20 cellular contexts compared by ENCODE assay signal in the genomic region with DNA sequence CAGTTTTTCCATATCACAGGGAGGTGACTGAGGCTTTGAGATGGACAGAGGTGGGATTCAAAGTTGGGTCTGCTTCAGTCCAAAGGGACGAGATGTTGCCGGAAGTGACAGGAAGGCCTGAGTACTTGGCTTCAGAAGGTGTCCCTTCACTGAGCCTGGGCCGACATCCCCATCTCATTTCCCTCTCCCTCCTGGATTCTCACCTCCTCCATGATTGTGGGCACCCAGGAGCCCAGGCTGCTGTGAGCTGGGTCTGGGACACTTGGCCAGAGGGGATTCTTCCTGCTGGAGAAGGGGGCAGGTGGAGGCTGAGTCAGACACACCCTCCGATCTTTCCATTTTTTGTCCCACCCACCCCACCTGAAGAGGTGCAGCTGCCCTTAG. TPM values are rescaled to one million over a fixed set of nuclear protein-coding genes. Genes with fewer than 3 reads are reported as not detected.
DNase-seq lines count a peak whose midpoint lies in the region; ATAC-seq and TF ChIP-seq lines count a peak whose summit lies in the region.
"Had no signal": no experiment of that assay in that cellular context is flagged by ENCODE, and none has a peak within 500 bp of the region (broad histone marks: within the 10 kb centered on the region; RNA-seq: fewer than 3 reads in every experiment).

No MANE protein-coding gene starts in this region.

- intact Hi-C loops in IMR-90 (cut with micrococcal nuclease) (no loop called here), posterior vena cava (cut with DNase I) (no loop called here)

- H2BK15ac ChIP-seq in IMR-90 (ENCODE audit: low read depth, low read length), result no peak overlapping the region

- H2BK20ac ChIP-seq in IMR-90 (ENCODE audit: low read depth, low read length), result no peak overlapping the region

- H3K79me1 ChIP-seq in IMR-90 (ENCODE audit: low read depth in 1 of 2, low read length in 2 of 2), result peaks cover 13 to 14% of the 10 kb centered on the region in 2 experiments; a peak in 3 of 4 replicates

- ATAC-seq in IMR-90 (ENCODE audit: low read depth) (no peak), naive B cell (ENCODE audit: low read depth in 2 of 2) (no peak)
- ATAC-seq in stimulated activated memory B cell treated with anti-CD40 and anti-IgM and Interleukin-4, amounts not matched to agents 10 μg/mL and 1 μg/mL and 100 μg/mL, for 72 hours, result no peak
- ATAC-seq: A549 had no signal

- H3K18ac ChIP-seq in IMR-90 (ENCODE audit: low read depth, low read length), result no peak overlapping the region

- no peak overlapping the region for H2BK5ac ChIP-seq in IMR-90 (ENCODE audit: low read depth, low read length, poor library complexity, severe bottlenecking)

- peaks cover 8% of the 10 kb centered on the region for H3K9me1 ChIP-seq in IMR-90 (ENCODE audit: insufficient read depth, low read length)

- CTCF ChIA-PET in IMR-90 (lab: Yijun Ruan, JAX), result no interaction called here

- H3K4me3 ChIP-seq in IMR-90 (ENCODE audit: insufficient read depth, low read depth, low read length), result no peak overlapping the region
- H3K4me3 ChIP-seq in neutrophil (ENCODE audit: low read depth in 1 of 2, low read length in 1 of 2), result no peak overlapping the region
- H3K4me3 ChIP-seq: A549 had no signal

- dilution Hi-C loops in IMR-90 (cut with HindIII; ENCODE audit: low sequenced_read_pairs, unreplicated experiment), result no loop called here

- H3K23ac ChIP-seq in IMR-90 (ENCODE audit: low read depth, low read length), result no peak overlapping the region

- no peak overlapping the region for H3K4me2 ChIP-seq in IMR-90 (ENCODE audit: low read depth, low read length)
- H3K4me2 ChIP-seq: A549 had no signal

- in situ Hi-C loops in IMR-90 (cut with MboI; ENCODE audit: low sequenced_read_pairs), result loop anchor here (25.0 kb wide), 1 partner anchor 1545 kb away; a partner anchor contains a TSS

- H2AK5ac ChIP-seq in IMR-90 (ENCODE audit: low read depth, low read length), result no peak overlapping the region

- H3K36me3 ChIP-seq in IMR-90 (ENCODE audit: control insufficient read depth, insufficient read depth, low read length) (peaks cover 5% of the 10 kb centered on the region; the same call in 1 of the 2 replicates), neutrophil (peaks cover 74% of the 10 kb centered on the region)

- H2BK120ac ChIP-seq in IMR-90 (ENCODE audit: low read depth, low read length), result no peak overlapping the region

- TF ChIP-seq CTCF in IMR-90 (conservative IDR thresholded peaks at IDR 0.05; ENCODE audit: low read depth, low read length) (no peak), neutrophil (IDR thresholded peaks at IDR 0.05) (no peak)

- no peak overlapping the region for H4K5ac ChIP-seq in IMR-90 (ENCODE audit: low read depth, low read length)

- peak overlapping the region in 4 of 6 donors; percentile 16 to 87 (median 40) for H3K27ac Mint-ChIP-seq in naive B cell
- H3K27ac Mint-ChIP-seq in stimulated activated memory B cell treated with anti-CD40 and anti-IgM and Interleukin-4, amounts not matched to agents 10 μg/mL and 1 μg/mL and 100 μg/mL, for 72 hours, result peak overlapping the region; percentile 61
- H3K27ac Mint-ChIP-seq: CD4-positive, alpha-beta T cell; H9 had no signal

- H3K27me3 ChIP-seq in IMR-90 (ENCODE audit: control insufficient read depth, insufficient read depth, low read length) (peaks cover 5% of the 10 kb centered on the region; the same call in 1 of the 2 replicates), neutrophil (no peaks in the 10 kb centered on the region)

- TF ChIP-seq RAD21 in IMR-90 (IDR thresholded peaks at IDR 0.05; ENCODE audit: low read length), result no peak

- H3K27ac ChIP-seq in IMR-90 (ENCODE audit: insufficient read depth, low read length) (no peak overlapping the region), neutrophil (peak overlapping the region; percentile 82)
- H3K27ac ChIP-seq: 22Rv1, C4-2B had no signal

- POLR2A ChIA-PET in IMR-90 (lab: Charles Lee; ENCODE audit: unreplicated experiment), result no interaction called here

- WGBS in IMR-90 (ENCODE audit: extremely low coverage in 2 of 2, insufficient read length in 1 of 2), 2 experiments, result 100% methylated on average over 2 of the region's 4 CpGs; no CpG with 5 or more reads in 1 of the 2 experiments

- H4K20me1 ChIP-seq in IMR-90 (ENCODE audit: insufficient read depth, low read length), result no peaks in the 10 kb centered on the region

- no peak overlapping the region for H3K14ac ChIP-seq in IMR-90 (replicated peaks; ENCODE audit: low read depth, low read length)

- no peak overlapping the region for H4K8ac ChIP-seq in IMR-90 (ENCODE audit: low read depth in 2 of 2, low read length in 2 of 2)

- no peak overlapping the region for H2AFZ ChIP-seq in IMR-90 (replicated peaks; ENCODE audit: low read length, poor library complexity)

- DNase-seq in IMR-90 (no peak), naive B cell (no peak), DMS53 (lab: John Stamatoyannopoulos, UW) (no peak), posterior vena cava (ENCODE audit: low spot score) (no peak), ureter (ENCODE audit: low spot score) (no peak)
- DNase-seq in stimulated activated naive CD4-positive, alpha-beta T cell treated with Interleukin-2 at 50 U/mL for 16 hours (lab: John Stamatoyannopoulos, UW), result no peak
- DNase-seq: AML-193; CD4-positive, alpha-beta T cell; DMS153; DMS79 treated with DMSO at 0.1 percent for 48 hours; GF-D8; H9 had no signal

- no peak overlapping the region for H3K9ac ChIP-seq in IMR-90 (ENCODE audit: low read depth, low read length)

- H3K4me3 Mint-ChIP-seq in naive B cell, result no peak overlapping the region
- H3K4me3 Mint-ChIP-seq in stimulated activated memory B cell treated with anti-CD40 and anti-IgM and Interleukin-4, amounts not matched to agents 10 μg/mL and 1 μg/mL and 100 μg/mL, for 72 hours, result no peak overlapping the region
- H3K4me3 Mint-ChIP-seq: CD4-positive, alpha-beta T cell; H9 had no signal

- H4K91ac ChIP-seq in IMR-90 (ENCODE audit: insufficient read depth, low read depth, low read length), result no peak overlapping the region

- no peaks in the 10 kb centered on the region for H3K27me3 Mint-ChIP-seq in naive B cell
- no peaks in the 10 kb centered on the region for H3K27me3 Mint-ChIP-seq in stimulated activated memory B cell treated with anti-CD40 and anti-IgM and Interleukin-4, amounts not matched to agents 10 μg/mL and 1 μg/mL and 100 μg/mL, for 72 hours
- H3K27me3 Mint-ChIP-seq: CD4-positive, alpha-beta T cell had no signal

- TF ChIP-seq POLR2A in IMR-90 (IDR thresholded peaks at IDR 0.05; ENCODE audit: low read depth, low read length), result no peak

- H2AK9ac ChIP-seq in IMR-90 (replicated peaks; ENCODE audit: low read depth, low read length, poor library complexity), result peak overlapping the region; percentile 11

- H3K4me1 ChIP-seq in IMR-90 (ENCODE audit: control insufficient read depth, insufficient read depth, low read length), result peaks cover 6% of the 10 kb centered on the region
- peaks cover 44 to 46% of the 10 kb centered on the region in 2 experiments for H3K4me1 ChIP-seq in neutrophil (ENCODE audit: control insufficient read depth in 1 of 2, insufficient read depth in 1 of 2, low read depth in 1 of 2, low read length in 1 of 2)

- peaks cover 17 to 28% (median 20%) of the 10 kb centered on the region in 3 donors for H3K4me1 Mint-ChIP-seq in naive B cell
- peaks cover 16% of the 10 kb centered on the region for H3K4me1 Mint-ChIP-seq in stimulated activated memory B cell treated with anti-CD40 and anti-IgM and Interleukin-4, amounts not matched to agents 10 μg/mL and 1 μg/mL and 100 μg/mL, for 72 hours

- H3K9me3 ChIP-seq in IMR-90 (ENCODE audit: control insufficient read depth, insufficient read depth, low read length) (no peaks in the 10 kb centered on the region), neutrophil (peaks cover 4% of the 10 kb centered on the region)
- H3K9me3 ChIP-seq: A549 had no signal

- no peaks in the 10 kb centered on the region for H3K9me3 Mint-ChIP-seq in naive B cell
- no peaks in the 10 kb centered on the region for H3K9me3 Mint-ChIP-seq in stimulated activated memory B cell treated with anti-CD40 and anti-IgM and Interleukin-4, amounts not matched to agents 10 μg/mL and 1 μg/mL and 100 μg/mL, for 72 hours
- H3K9me3 Mint-ChIP-seq: CD4-positive, alpha-beta T cell; H9 had no signal

- no peak overlapping the region for H3K4ac ChIP-seq in IMR-90 (ENCODE audit: low read depth, low read length)

- peaks cover 0 to 5% of the 10 kb centered on the region in 2 donors for H3K36me3 Mint-ChIP-seq in naive B cell
- peaks cover 10% of the 10 kb centered on the region for H3K36me3 Mint-ChIP-seq in stimulated activated memory B cell treated with anti-CD40 and anti-IgM and Interleukin-4, amounts not matched to agents 10 μg/mL and 1 μg/mL and 100 μg/mL, for 72 hours

- no peak overlapping the region for H3K56ac ChIP-seq in IMR-90 (ENCODE audit: extremely low read depth, insufficient read depth, low read length)

- no TSS peak for BruUV-seq in IMR-90 (replicated peaks; lab: Mats Ljungman, UMichigan)

TF ChIP-seq in IMR-90, 13 proteins besides CTCF, POLR2A, EP300 and RAD21 (continues in another document):
- TF ChIP-seq MAFK (IDR thresholded peaks at IDR 0.05; ENCODE audit: low read depth, low read length) (no peak), RFX5 (IDR thresholded peaks at IDR 0.05; ENCODE audit: low read depth, low read length) (no peak)

RNA-seq across cellular contexts. Expression of a gene that starts 2.8 kb away (rescaled TPM):
- total RNA-seq in IMR-90 (2012; rRNA removed), result 46.1 and 64.7 TPM in 2 replicates
- 66.0 and 77.9 TPM in 2 replicates for polyA plus RNA-seq in IMR-90 (2012; rRNA removed)
- polyA plus RNA-seq in IMR-90 (2012; cell fraction: cytosol; rRNA removed), result 50.4 and 62.7 TPM in 2 replicates
- 17.4 and 42.5 TPM in 2 replicates for polyA plus RNA-seq in IMR-90 (2012; cell fraction: nucleus; rRNA removed; ENCODE audit: low replicate concordance)
- 10 to 100 TPM; 55.6 to 86.7 (median 62.4) TPM for polyA plus RNA-seq in naive B cell (ENCODE audit: low read depth in 6 of 6)
- total RNA-seq in posterior vena cava, result 10 to 100 TPM; 46.4 to 48.3 TPM
- total RNA-seq in ureter, result 59.9 TPM

RNA-seq across cellular contexts. Expression of a gene that starts 15.7 kb away (rescaled TPM):
- total RNA-seq in IMR-90 (2012; rRNA removed) (not detected in 2 replicates), posterior vena cava (10 to 100 TPM; 19.6 to 33.4 TPM), ureter (13.7 TPM)
- polyA plus RNA-seq in IMR-90 (2012; rRNA removed) (not detected in 2 replicates), naive B cell (ENCODE audit: low read depth in 6 of 6) (1 to 10 TPM in 3 of 6 donors, under 1 TPM in 3; 0.12 to 4.4 (median 0.78) TPM)
- polyA plus RNA-seq in IMR-90 (2012; cell fraction: cytosol; rRNA removed), result not detected in 2 replicates
- polyA plus RNA-seq in IMR-90 (2012; cell fraction: nucleus; rRNA removed; ENCODE audit: low replicate concordance), result not detected in 2 replicates
- total RNA-seq: H1, H9, HT-29 had no signal
- polyA plus RNA-seq: A549, BJ, H1 had no signal

RNA-seq across cellular contexts. Expression of a gene that starts 16.8 kb away (rescaled TPM):
- total RNA-seq in IMR-90 (2012; rRNA removed), result 9.4 and 11.8 TPM in 2 replicates
- 6.3 and 7.8 TPM in 2 replicates for polyA plus RNA-seq in IMR-90 (2012; rRNA removed)
- polyA plus RNA-seq in IMR-90 (2012; cell fraction: cytosol; rRNA removed), result 5.9 and 6.6 TPM in 2 replicates
- 2.3 and 4.8 TPM in 2 replicates for polyA plus RNA-seq in IMR-90 (2012; cell fraction: nucleus; rRNA removed; ENCODE audit: low replicate concordance)
- polyA plus RNA-seq in naive B cell (ENCODE audit: low read depth in 6 of 6), result under 1 TPM in 1 of 6 donors, not detected in 5; 0.62 TPM
- 1 to 10 TPM; 5.7 to 7.1 TPM for total RNA-seq in posterior vena cava
- 13.4 TPM for total RNA-seq in ureter

Comparison
In these comparisons a context has a peak if more than half of its experiments do, and no peak if none do; other contexts are left out.
1. RNA of a gene that starts 15.7 kb away (total RNA-seq): 19.6 to 33.4 TPM in posterior vena cava and 13.7 TPM in ureter (single experiment); not detected in IMR-90; every median in the first group is over 10 times any median in the second.